ENCODE assay signal across 1 cellular context in the genomic region with DNA sequence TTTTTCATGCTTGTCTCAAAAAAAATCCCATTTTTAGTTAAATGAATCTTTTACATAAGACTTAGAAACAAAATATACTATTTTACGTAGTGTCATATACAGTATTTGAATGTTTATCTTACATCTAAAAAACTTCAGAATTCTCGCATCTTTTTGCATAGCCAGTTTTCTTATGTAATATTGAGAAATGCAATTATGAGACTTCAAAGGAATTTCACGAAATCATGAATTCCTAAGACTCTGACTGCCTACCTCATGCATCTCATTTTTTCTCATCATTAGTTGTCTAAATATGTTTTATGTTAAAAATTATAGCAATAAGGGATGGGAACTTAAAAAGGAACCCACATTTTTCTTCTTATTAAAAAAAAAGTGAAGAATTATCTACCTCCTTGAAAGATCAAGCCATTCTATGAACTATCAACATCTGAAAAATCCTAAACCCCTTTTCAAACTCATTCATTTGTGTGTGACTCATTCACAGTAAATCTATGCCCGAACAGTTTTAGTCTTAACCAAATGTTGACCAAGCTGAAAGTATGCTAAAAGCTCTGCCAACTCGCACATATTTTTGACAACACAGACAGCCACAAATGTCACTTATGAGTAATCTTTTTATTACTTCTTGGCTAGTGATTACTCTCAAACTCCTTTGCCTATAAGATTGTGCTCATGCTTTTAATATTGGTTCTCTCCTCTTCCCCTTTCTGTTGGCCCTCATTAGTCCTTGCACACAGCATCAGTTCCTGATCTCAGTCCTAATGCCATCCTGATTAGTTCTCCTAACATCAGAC.
A peak's percentile ranks its signal among the peaks of the same experiment; 100 is the strongest.
TF ChIP-seq lines count a peak whose summit lies in the region.

No MANE protein-coding gene starts in this region.

TF ChIP-seq in SK-N-SH, 30 proteins besides CTCF, POLR2A, EP300 and RAD21 (continued from another document):
- TF ChIP-seq IRF3 (IDR thresholded peaks at IDR 0.05; ENCODE audit: low read depth, low read length) (no peak), GATA2 (CRISPR knock-in tag; IDR thresholded peaks at IDR 0.05) (no peak), MEF2A (IDR thresholded peaks at IDR 0.05; ENCODE audit: borderline replicate concordance, low read depth) (peak; percentile 69; the same call in 1 of the 2 replicates), EZH2phosphoT487 (IDR thresholded peaks at IDR 0.05; ENCODE audit: borderline replicate concordance, low read depth) (no peak), YY1 (IDR thresholded peaks at IDR 0.05; ENCODE audit: low read depth) (no peak), RXRA (IDR thresholded peaks at IDR 0.05; ENCODE audit: borderline replicate concordance, low read depth) (peak; percentile 74), RCOR1 (IDR thresholded peaks at IDR 0.05; ENCODE audit: low read length) (no peak), JUND (IDR thresholded peaks at IDR 0.05) (peak; percentile 87), NRF1 (IDR thresholded peaks at IDR 0.05; ENCODE audit: low read depth, low read length) (no peak), SIN3A (IDR thresholded peaks at IDR 0.05; ENCODE audit: borderline replicate concordance, low read depth, low read length) (no peak), SMC3 (IDR thresholded peaks at IDR 0.05; ENCODE audit: low read depth, low read length) (no peak), TAF1 (IDR thresholded peaks at IDR 0.05; ENCODE audit: borderline replicate concordance, low read depth, low read length) (no peak), MAX (IDR thresholded peaks at IDR 0.05; ENCODE audit: low read depth) (no peak), TCF12 (IDR thresholded peaks at IDR 0.05) (peak; percentile 90), TEAD4 (IDR thresholded peaks at IDR 0.05; ENCODE audit: borderline replicate concordance, insufficient read depth) (peak; percentile 54; the same call in 1 of the 2 replicates), FOXM1 (IDR thresholded peaks at IDR 0.05; ENCODE audit: low read depth) (0 out of 2 replicates have a peak, but pooled peaks have one; percentile 37), FOXJ3 (CRISPR knock-in tag; IDR thresholded peaks at IDR 0.05) (no peak)
- TF ChIP-seq, protein P1, sequence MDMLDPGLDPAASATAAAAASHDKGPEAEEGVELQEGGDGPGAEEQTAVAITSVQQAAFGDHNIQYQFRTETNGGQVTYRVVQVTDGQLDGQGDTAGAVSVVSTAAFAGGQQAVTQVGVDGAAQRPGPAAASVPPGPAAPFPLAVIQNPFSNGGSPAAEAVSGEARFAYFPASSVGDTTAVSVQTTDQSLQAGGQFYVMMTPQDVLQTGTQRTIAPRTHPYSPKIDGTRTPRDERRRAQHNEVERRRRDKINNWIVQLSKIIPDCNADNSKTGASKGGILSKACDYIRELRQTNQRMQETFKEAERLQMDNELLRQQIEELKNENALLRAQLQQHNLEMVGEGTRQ (IDR thresholded peaks at IDR 0.05; ENCODE audit: borderline replicate concordance, low read depth, low read length), result no peak
- TF ChIP-seq, protein P2, sequence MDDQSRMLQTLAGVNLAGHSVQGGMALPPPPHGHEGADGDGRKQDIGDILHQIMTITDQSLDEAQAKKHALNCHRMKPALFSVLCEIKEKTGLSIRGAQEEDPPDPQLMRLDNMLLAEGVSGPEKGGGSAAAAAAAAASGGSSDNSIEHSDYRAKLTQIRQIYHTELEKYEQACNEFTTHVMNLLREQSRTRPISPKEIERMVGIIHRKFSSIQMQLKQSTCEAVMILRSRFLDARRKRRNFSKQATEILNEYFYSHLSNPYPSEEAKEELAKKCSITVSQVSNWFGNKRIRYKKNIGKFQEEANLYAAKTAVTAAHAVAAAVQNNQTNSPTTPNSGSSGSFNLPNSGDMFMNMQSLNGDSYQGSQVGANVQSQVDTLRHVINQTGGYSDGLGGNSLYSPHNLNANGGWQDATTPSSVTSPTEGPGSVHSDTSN (IDR thresholded peaks at IDR 0.05), result peak; percentile 94
